Comparison of ENCODE assay signal across 9 cellular contexts in the genomic region with DNA sequence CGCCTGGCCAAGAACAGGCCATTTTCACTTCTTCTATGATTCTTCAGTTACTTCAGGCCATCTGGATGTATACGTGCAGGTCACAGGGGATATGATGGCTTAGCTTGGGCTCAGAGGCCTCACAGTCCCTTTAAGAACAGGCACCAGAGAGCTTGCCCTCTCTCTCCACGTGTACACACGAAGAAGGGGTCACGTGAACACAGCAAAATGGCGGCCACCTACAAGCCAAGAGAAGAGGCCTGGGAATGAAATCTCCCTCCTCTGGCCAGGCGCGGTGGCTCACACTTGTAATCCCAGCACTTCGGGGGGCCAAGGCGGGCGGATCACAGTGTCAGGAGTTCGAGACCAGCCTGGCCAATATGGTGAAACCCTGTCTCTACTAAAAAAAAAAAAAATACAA. TPM values are rescaled to one million over a fixed set of nuclear protein-coding genes. Genes with fewer than 3 reads are reported as not detected.
"Had no signal": no experiment of that assay in that cellular context is flagged by ENCODE, and none has a peak within 500 bp of the region (broad histone marks: within the 10 kb centered on the region; RNA-seq: fewer than 3 reads in every experiment).

No MANE protein-coding gene starts in this region.

RNA-seq across cellular contexts. Expression of gene SMKR1, which starts 32.2 kb away (rescaled TPM):
- total RNA-seq: right cardiac atrium, right lobe of liver, sigmoid colon, skeletal muscle tissue, stomach, subcutaneous adipose tissue, thoracic aorta, upper lobe of right lung, urinary bladder had no signal
- polyA plus RNA-seq: urinary bladder had no signal
